Comparison of ENCODE assay signal across 11 cellular contexts in the genomic region with DNA sequence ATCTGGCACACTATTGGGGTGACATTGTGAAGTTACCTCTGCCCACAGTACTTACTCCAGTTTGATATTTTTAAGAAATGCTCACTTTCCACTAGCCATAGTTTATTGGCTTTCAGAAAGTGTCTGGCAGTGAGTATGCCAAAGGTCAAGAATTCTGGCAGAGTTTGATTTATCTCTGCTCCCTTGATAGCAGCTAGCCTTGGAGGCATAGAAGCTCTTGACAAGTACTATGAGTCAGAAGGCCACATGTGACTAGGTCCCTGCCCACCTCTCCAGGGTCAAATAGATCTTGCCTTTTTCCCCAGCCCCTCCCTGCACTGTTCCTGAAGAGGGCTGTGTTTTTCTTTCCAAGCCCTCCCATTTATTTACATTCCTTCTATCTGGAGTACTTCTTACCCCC.
A peak's percentile ranks its signal among the peaks of the same experiment; 100 is the strongest.
DNase-seq lines count a peak whose midpoint lies in the region; ATAC-seq and TF ChIP-seq lines count a peak whose summit lies in the region.
"Had no signal": no experiment of that assay in that cellular context is flagged by ENCODE, and none has a peak within 500 bp of the region (broad histone marks: within the 10 kb centered on the region; RNA-seq: fewer than 3 reads in every experiment).

No MANE protein-coding gene starts in this region.

- CTCF ChIA-PET in PC-9 (lab: Charles Lee), result no interaction called here

- H3K27ac ChIP-seq in PC-9 (no peak overlapping the region), heart right ventricle (no peak overlapping the region), uterus (no peak overlapping the region)
- H3K27ac ChIP-seq: transverse colon had no signal

- H2AFZ ChIP-seq in PC-9, result no peak overlapping the region

- no peak for TF ChIP-seq CTCF in PC-9 (conservative IDR thresholded peaks at IDR 0.05)
- no peak for TF ChIP-seq CTCF in heart right ventricle (IDR thresholded peaks at IDR 0.05)
- no peak for TF ChIP-seq CTCF in uterus (IDR thresholded peaks at IDR 0.05)

- no TSS peak for BruUV-seq in PC-9 (replicated peaks; lab: Mats Ljungman, UMichigan)

- TF ChIP-seq POLR2A in uterus (IDR thresholded peaks at IDR 0.05), result no peak

- H3K36me3 ChIP-seq in PC-9 (ENCODE audit: low read depth), result no peaks in the 10 kb centered on the region
- no peaks in the 10 kb centered on the region for H3K36me3 ChIP-seq in heart right ventricle
- H3K36me3 ChIP-seq in uterus, result no peaks in the 10 kb centered on the region
- H3K36me3 ChIP-seq: transverse colon had no signal

- no peaks in the 10 kb centered on the region for H3K9me2 ChIP-seq in PC-9 (ENCODE audit: insufficient read depth)

- POLR2A ChIA-PET in PC-9 (lab: Charles Lee; ENCODE audit: unreplicated experiment), result no interaction called here

- peak in 7 of 8 donors; percentile 45 to 96 (median 70) for ATAC-seq in heart right ventricle
- ATAC-seq in sciatic nerve, result peak; percentile 72
- no peak for ATAC-seq in HG03521 (IDR thresholded peaks at IDR 0.05; ENCODE audit: unreplicated experiment)

- no peaks in the 10 kb centered on the region for H3K79me2 ChIP-seq in PC-9 (ENCODE audit: low read depth)

- H3K4me2 ChIP-seq in PC-9, result peak overlapping the region; percentile 35

- H3F3A ChIP-seq in PC-9 (ENCODE audit: insufficient read depth, low read depth), result no peaks in the 10 kb centered on the region

- H4K20me1 ChIP-seq in PC-9 (ENCODE audit: insufficient read depth), result no peaks in the 10 kb centered on the region

- H3K27me3 ChIP-seq in PC-9 (ENCODE audit: insufficient read depth, low read depth), result no peaks in the 10 kb centered on the region
- no peaks in the 10 kb centered on the region for H3K27me3 ChIP-seq in heart right ventricle
- no peaks in the 10 kb centered on the region for H3K27me3 ChIP-seq in uterus
- H3K27me3 ChIP-seq: transverse colon had no signal

- DNase-seq in DMS153 (lab: John Stamatoyannopoulos, UW) (peak; percentile 6), DMS153 treated with DMSO at 0.1 percent for 48 hours (lab: John Stamatoyannopoulos, UW; ENCODE audit: unreplicated experiment) (no peak), PC-9 (peak in 1 of 2 experiments; percentile 56), heart right ventricle (no peak), sciatic nerve (ENCODE audit: low spot score) (no peak), uterus (no peak)
- no peak for DNase-seq in activated T-cell treated with anti-CD3 and anti-CD28 coated beads, Interleukin-2, amount 50 U/mL, for 48 hours
- DNase-seq: kidney, T1000, transverse colon had no signal

- H3K9me3 ChIP-seq in PC-9 (ENCODE audit: insufficient read depth, low read depth), result no peaks in the 10 kb centered on the region; the same call in 1 of the 2 replicates
- no peaks in the 10 kb centered on the region for H3K9me3 ChIP-seq in heart right ventricle
- no peaks in the 10 kb centered on the region for H3K9me3 ChIP-seq in uterus
- H3K9me3 ChIP-seq: transverse colon had no signal

- intact Hi-C loops in PC-9 (cut with micrococcal nuclease; ENCODE audit: unreplicated experiment) (loop anchor here (2.0 kb wide), 1 partner anchor 20 kb away; no protein-coding TSS in a partner anchor), heart right ventricle (cut with DNase I) (no loop called here), sciatic nerve (cut with DNase I) (no loop called here), uterus (cut with DNase I; ENCODE audit: low total_unique reads) (no loop called here)

- H3K4me1 ChIP-seq in PC-9 (replicated peaks; ENCODE audit: insufficient read depth) (peaks cover 15% of the 10 kb centered on the region), heart right ventricle (peaks cover 6 to 37% (median 24%) of the 10 kb centered on the region in 9 donors), uterus (peaks cover 0 to 3% of the 10 kb centered on the region in 2 donors)

- H3K4me3 ChIP-seq in PC-9 (no peak overlapping the region), heart right ventricle (no peak overlapping the region), uterus (no peak overlapping the region)
- H3K4me3 ChIP-seq: transverse colon had no signal
